9 cellular contexts compared by ENCODE assay signal in the genomic region with DNA sequence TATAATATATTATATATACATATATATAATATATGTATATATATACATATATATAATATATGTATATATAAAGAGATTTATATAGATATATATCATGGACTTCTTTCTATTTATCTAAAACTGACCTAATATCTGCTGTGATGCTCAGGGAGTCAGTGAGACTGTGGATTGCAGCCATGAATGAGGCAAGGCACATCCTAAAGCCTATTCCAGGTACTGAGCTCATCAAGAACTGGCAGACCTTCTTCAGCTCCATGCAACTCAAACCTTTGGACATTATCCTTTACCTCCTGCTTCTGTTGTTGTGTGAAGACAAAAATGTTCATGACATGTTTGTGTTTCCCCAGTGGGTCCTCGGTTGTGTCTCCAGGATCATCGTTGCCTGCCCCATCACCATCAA.
"Had no signal": no experiment of that assay in that cellular context is flagged by ENCODE, and none has a peak within 500 bp of the region (broad histone marks: within the 10 kb centered on the region; RNA-seq: fewer than 3 reads in every experiment).

No MANE protein-coding gene starts in this region.

- H3K4me1 ChIP-seq: HAP-1 had no signal

- H3K9ac ChIP-seq: GM23248 had no signal

- H2AFZ ChIP-seq: GM23248, GM23338 had no signal

- H3K4me3 ChIP-seq: GM23248, GM23338, HAP-1 had no signal

- ATAC-seq: GM23338, HCT116 had no signal

- H3K36me3 ChIP-seq: HAP-1 had no signal

- H3K9me3 ChIP-seq: HAP-1 had no signal

- H3K27ac ChIP-seq: GM23248 had no signal

- H3K4me2 ChIP-seq: GM23338 had no signal

- DNase-seq: GM23248, GOT3, H7, H9, HCEC 1CT, HFFc6 had no signal
